Comparison of ENCODE assay signal across 33 cellular contexts in genomic region chr1:205064741-205065316, GRCh38. TPM values are rescaled to one million over a fixed set of nuclear protein-coding genes. Genes with fewer than 3 reads are reported as not detected.
"Had no signal": no experiment of that assay in that cellular context is flagged by ENCODE, and none has a peak within 500 bp of the region (broad histone marks: within the 10 kb centered on the region; RNA-seq: fewer than 3 reads in every experiment).

No MANE protein-coding gene starts in this region.

- H3K9me3 ChIP-seq: gastroesophageal sphincter, neutrophil, ovary, prostate gland, SK-N-SH, testis, transverse colon had no signal

- H3K4me3 Mint-ChIP-seq: activated naive CD8-positive, alpha-beta T cell; activated T-helper 1 cell treated with anti-CD3 and anti-CD28 coated beads, Interleukin-12 subunit alpha, Interleukin-12 subunit beta, Interleukin-2, Interleukin-4 antibody, amounts not matched to agents 30 ng/mL and 10 ng/mL and 1 ng/mL, durations not matched to agents 14 hours and 24 hours and 36 hours; effector memory CD8-positive, alpha-beta T cell; naive thymus-derived CD8-positive, alpha-beta T cell; T-helper 1 cell treated with Interleukin-12 subunit alpha and Interleukin-12 subunit beta and Interleukin-4 antibody, amounts not matched to agents 30 μg/mL and 1 μg/mL, for 36 hours had no signal

- H3K36me3 Mint-ChIP-seq: activated naive CD8-positive, alpha-beta T cell; naive thymus-derived CD8-positive, alpha-beta T cell had no signal

- H3K36me3 ChIP-seq: neutrophil, ovary, prostate gland, transverse colon had no signal

- H3K4me3 ChIP-seq: gastroesophageal sphincter, ovary, prostate gland, testis, transverse colon had no signal

- H3K4me1 ChIP-seq: prostate gland, testis had no signal

- DNase-seq: activated CD4-positive, alpha-beta T cell treated with anti-CD3 and anti-CD28 coated beads for 4 hours; activated CD4-positive, alpha-beta T cell treated with anti-CD3 and anti-CD28 coated beads, Interleukin-2, amount 50 U/mL, for 4 hours; activated CD8-positive, alpha-beta memory T cell treated with anti-CD3 and anti-CD28 coated beads for 24 hours; activated CD8-positive, alpha-beta memory T cell treated with anti-CD3 and anti-CD28 coated beads, Interleukin-2, amount 50 U/mL, for 4 hours; activated T-cell treated with anti-CD3 and anti-CD28 coated beads, Interleukin-2, amount 50 U/mL, for 1 hour; anterior cingulate cortex; cerebellar nuclear complex; cortex of kidney; effector memory CD8-positive, alpha-beta T cell; hippocampal formation; left cardiac atrium; midbrain; naive thymus-derived CD8-positive, alpha-beta T cell; retina; SK-N-SH; stimulated activated CD4-positive, alpha-beta T cell treated with anti-CD3 and anti-CD28 coated beads, Interleukin-2, amount 100 ng/mL, for 48 hours; stimulated activated naive CD4-positive, alpha-beta T cell treated with Interleukin-2 at 50 U/mL for 16 hours; SW 1271; T-helper 9 cell; testis; transverse colon had no signal

- ATAC-seq: effector memory CD8-positive, alpha-beta T cell; gastroesophageal sphincter; left cardiac atrium; naive thymus-derived CD8-positive, alpha-beta T cell had no signal

- H3K9me3 Mint-ChIP-seq: activated T-helper 1 cell treated with anti-CD3 and anti-CD28 coated beads, Interleukin-12 subunit alpha, Interleukin-12 subunit beta, Interleukin-2, Interleukin-4 antibody, amounts not matched to agents 30 ng/mL and 10 ng/mL and 1 ng/mL, durations not matched to agents 14 hours and 24 hours and 36 hours; effector memory CD8-positive, alpha-beta T cell; naive thymus-derived CD8-positive, alpha-beta T cell; T-helper 1 cell treated with Interleukin-12 subunit alpha and Interleukin-12 subunit beta and Interleukin-4 antibody, amounts not matched to agents 30 μg/mL and 1 μg/mL, for 36 hours had no signal

- H3K27me3 ChIP-seq: gastroesophageal sphincter, neutrophil, ovary, testis, transverse colon had no signal

- H3K27me3 Mint-ChIP-seq: activated naive CD8-positive, alpha-beta T cell; effector memory CD8-positive, alpha-beta T cell; naive thymus-derived CD8-positive, alpha-beta T cell had no signal

- H3K27ac Mint-ChIP-seq: activated naive CD8-positive, alpha-beta T cell; activated T-helper 1 cell treated with anti-CD3 and anti-CD28 coated beads, Interleukin-12 subunit alpha, Interleukin-12 subunit beta, Interleukin-2, Interleukin-4 antibody, amounts not matched to agents 30 ng/mL and 10 ng/mL and 1 ng/mL, durations not matched to agents 14 hours and 24 hours and 36 hours; effector memory CD8-positive, alpha-beta T cell; T-helper 1 cell treated with Interleukin-12 subunit alpha and Interleukin-12 subunit beta and Interleukin-4 antibody, amounts not matched to agents 30 μg/mL and 1 μg/mL, for 36 hours had no signal

- H3K27ac ChIP-seq: gastroesophageal sphincter, neutrophil, ovary, prostate gland, testis, transverse colon, VCaP had no signal

RNA-seq across cellular contexts. Expression of gene CNTN2, which starts 21.8 kb away (rescaled TPM):
- total RNA-seq: activated T-helper 1 cell treated with anti-CD3 and anti-CD28 coated beads, Interleukin-12 subunit alpha, Interleukin-12 subunit beta, Interleukin-2, Interleukin-4 antibody, amounts not matched to agents 30 ng/mL and 10 ng/mL and 1 ng/mL, durations not matched to agents 14 hours and 24 hours and 36 hours; endothelial cell of umbilical vein; fibroblast of lung; fibroblast of villous mesenchyme; naive thymus-derived CD8-positive, alpha-beta T cell had no signal
- polyA plus RNA-seq: endothelial cell of umbilical vein; fibroblast of lung; keratinocyte; naive thymus-derived CD8-positive, alpha-beta T cell had no signal
